Comparison of ENCODE assay signal across 1 cellular context in genomic region chr2:101150306-101151140, GRCh38.
TF ChIP-seq lines count a peak whose summit lies in the region.

No MANE protein-coding gene starts in this region.

TF ChIP-seq in A549, 52 proteins besides CTCF, POLR2A, EP300 and RAD21 (continued from another document):
- TF ChIP-seq E2F6 (IDR thresholded peaks at IDR 0.05; ENCODE audit: borderline replicate concordance, low read depth) = peak; percentile 39; the same call in 1 of the 2 replicates
